ENCODE assay signal across 13 cellular contexts in the genomic region with DNA sequence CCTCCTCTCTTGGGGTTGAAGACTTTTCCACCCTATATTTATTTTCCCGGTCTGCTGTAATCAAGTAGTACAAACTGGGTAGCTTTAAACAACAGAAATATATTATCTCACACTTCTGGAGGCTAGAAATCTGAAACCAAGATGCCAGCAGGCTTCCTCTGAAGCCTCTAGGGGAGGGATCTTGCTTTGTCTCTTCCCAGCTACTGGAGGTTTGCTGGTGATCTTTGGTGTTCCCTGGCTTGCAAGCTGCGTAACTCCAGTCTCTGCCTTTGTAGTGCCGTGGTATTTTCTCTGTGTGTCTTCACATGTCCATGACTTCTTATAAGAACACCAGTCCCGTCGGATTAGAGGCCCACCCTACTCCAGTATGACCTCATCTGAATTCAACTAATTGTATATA.
DNase-seq lines count a peak whose midpoint lies in the region; ATAC-seq and TF ChIP-seq lines count a peak whose summit lies in the region.
"Had no signal": no experiment of that assay in that cellular context is flagged by ENCODE, and none has a peak within 500 bp of the region (broad histone marks: within the 10 kb centered on the region; RNA-seq: fewer than 3 reads in every experiment).

No MANE protein-coding gene starts in this region.

- H3K4me3 ChIP-seq in AG10803 (ENCODE audit: low read length) = no peak overlapping the region
- H3K4me3 ChIP-seq in HUES48 (ENCODE audit: low read depth, low read length) = no peak overlapping the region
- no peak overlapping the region for H3K4me3 ChIP-seq in astrocyte of the spinal cord (ENCODE audit: low read depth, low read length)
- no peak overlapping the region for H3K4me3 ChIP-seq in MM.1S (ENCODE audit: low read length)
- H3K4me3 ChIP-seq: mucosa of descending colon had no signal

- no peak for TF ChIP-seq CTCF in AG10803 (conservative IDR thresholded peaks at IDR 0.05; ENCODE audit: low read length)
- no peak for TF ChIP-seq CTCF in astrocyte of the spinal cord (IDR thresholded peaks at IDR 0.05; ENCODE audit: low read depth, low read length)
- TF ChIP-seq CTCF in MM.1S (IDR thresholded peaks at IDR 0.05; ENCODE audit: low read length) = no peak

- H3K9me3 ChIP-seq in HUES48 (ENCODE audit: control insufficient read depth, insufficient read depth, low read length) (no peaks in the 10 kb centered on the region), MM.1S (replicated peaks; ENCODE audit: insufficient read depth, low read length) (no peaks in the 10 kb centered on the region)
- H3K9me3 ChIP-seq: mucosa of descending colon had no signal

- H3F3A ChIP-seq in MM.1S (ENCODE audit: insufficient read depth, low read length) = no peaks in the 10 kb centered on the region

- H3K9ac ChIP-seq in HUES48 (ENCODE audit: low read depth, low read length) = no peak overlapping the region
- H3K9ac ChIP-seq in MM.1S (ENCODE audit: low read length) = no peak overlapping the region

- H2AFZ ChIP-seq in MM.1S (ENCODE audit: low read length) = no peak overlapping the region

- in situ Hi-C loops in astrocyte of the spinal cord (cut with HindIII; ENCODE audit: low sequenced_read_pairs) = no loop called here

- H3K4me2 ChIP-seq in MM.1S (ENCODE audit: low read depth, low read length) = no peak overlapping the region

- DNase-seq in AG10803 (ENCODE audit: low read depth) (peak; percentile 5), astrocyte of the spinal cord (ENCODE audit: low read depth, low spot score) (peak; percentile 49), iPS-NIHi11 (ENCODE audit: low spot score) (peak; percentile 27), NCI-H345 treated with DMSO at 0.1 percent for 48 hours (lab: John Stamatoyannopoulos, UW; ENCODE audit: unreplicated experiment) (no peak), MM.1S (no peak), NAMALWA (ENCODE audit: low spot score) (no peak)
- DNase-seq: activated CD4-positive, alpha-beta memory T cell treated with anti-CD3 and anti-CD28 coated beads, Interleukin-2, amount 10 ng/mL, durations not matched to agents 7 days and 5 days; activated effector memory CD4-positive, alpha-beta T cell treated with anti-CD3 and anti-CD28 coated beads, Interleukin-2, amount 50 U/mL, for 16 hours; mucosa of descending colon; RPMI8226; stimulated activated CD4-positive, alpha-beta T cell treated with anti-CD3 and anti-CD28 coated beads, Interleukin-4, amount 100 ng/mL, for 4 hours had no signal

- H3K4me1 ChIP-seq in HUES48 (ENCODE audit: control insufficient read depth, insufficient read depth, low read length) (peaks cover 14% of the 10 kb centered on the region), MM.1S (ENCODE audit: low read length) (peaks cover 8% of the 10 kb centered on the region)

- no peaks in the 10 kb centered on the region for H4K20me1 ChIP-seq in MM.1S (ENCODE audit: insufficient read depth, low read length)

- H3K36me3 ChIP-seq in HUES48 (ENCODE audit: control insufficient read depth, insufficient read depth, low read length) = no peaks in the 10 kb centered on the region
- no peaks in the 10 kb centered on the region for H3K36me3 ChIP-seq in MM.1S (replicated peaks; ENCODE audit: insufficient read depth, low read length)

- ATAC-seq in GM21723 (IDR thresholded peaks at IDR 0.05; ENCODE audit: unreplicated experiment) = no peak
- ATAC-seq: mucosa of descending colon had no signal

- H3K27ac ChIP-seq in HUES48 (ENCODE audit: low read depth, low read length) = peak overlapping the region; percentile 69
- no peak overlapping the region for H3K27ac ChIP-seq in MM.1S (ENCODE audit: low read length)

- no peaks in the 10 kb centered on the region for H3K27me3 ChIP-seq in HUES48 (ENCODE audit: control insufficient read depth, insufficient read depth, low read length)
- no peaks in the 10 kb centered on the region for H3K27me3 ChIP-seq in MM.1S (replicated peaks; ENCODE audit: insufficient read depth, low read length)

- no peaks in the 10 kb centered on the region for H3K9me2 ChIP-seq in MM.1S (replicated peaks; ENCODE audit: insufficient read depth, low read length)

- no peaks in the 10 kb centered on the region for H3K79me2 ChIP-seq in MM.1S (ENCODE audit: low read length)

Comparison
In these comparisons a context has a peak if more than half of its experiments do, and no peak if none do; other contexts are left out.
1. DNase-seq: peak in AG10803 (single experiment), astrocyte of the spinal cord (single experiment) and iPS-NIHi11 (single experiment); none in NCI-H345 treated with DMSO at 0.1 percent for 48 hours (single experiment), MM.1S (single experiment) and NAMALWA (single experiment).